Comparison of ENCODE assay signal across 1 cellular context in the genomic region with DNA sequence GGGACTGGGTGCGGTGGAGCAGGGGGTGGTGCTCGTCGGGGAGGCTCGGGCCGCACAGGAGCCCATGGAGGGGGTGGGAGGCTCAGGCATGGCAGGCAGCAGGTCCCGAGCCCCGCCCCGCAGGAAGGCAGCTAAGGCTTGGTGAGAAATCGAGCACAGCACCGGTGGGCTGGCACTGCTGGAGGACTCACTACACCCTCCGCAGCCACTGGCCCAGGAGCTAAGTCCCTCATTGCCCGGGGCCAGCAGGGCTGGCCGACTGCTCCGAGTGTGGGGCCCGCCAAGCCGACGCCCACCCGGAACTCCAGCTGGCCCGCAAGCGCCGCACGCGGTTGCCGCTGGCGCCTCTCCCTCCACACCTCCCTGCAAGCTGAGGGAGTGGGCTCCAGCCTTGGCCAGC. TPM values are rescaled to one million over a fixed set of nuclear protein-coding genes. Genes with fewer than 3 reads are reported as not detected.
"Had no signal": no experiment of that assay in that cellular context is flagged by ENCODE, and none has a peak within 500 bp of the region (broad histone marks: within the 10 kb centered on the region; RNA-seq: fewer than 3 reads in every experiment).

No MANE protein-coding gene starts in this region.

RNA-seq across cellular contexts. Expression of a gene that starts 25.4 kb away (rescaled TPM):
- total RNA-seq: OCI-LY7 had no signal
